ENCODE assay signal across 1 cellular context in genomic region chr19:4278460-4278901, GRCh38.
TF ChIP-seq lines count a peak whose summit lies in the region.

No MANE protein-coding gene starts in this region.

TF ChIP-seq in HEK293, 187 proteins besides CTCF, POLR2A, EP300 and RAD21 (continued from another document):
- TF ChIP-seq, protein P1, sequence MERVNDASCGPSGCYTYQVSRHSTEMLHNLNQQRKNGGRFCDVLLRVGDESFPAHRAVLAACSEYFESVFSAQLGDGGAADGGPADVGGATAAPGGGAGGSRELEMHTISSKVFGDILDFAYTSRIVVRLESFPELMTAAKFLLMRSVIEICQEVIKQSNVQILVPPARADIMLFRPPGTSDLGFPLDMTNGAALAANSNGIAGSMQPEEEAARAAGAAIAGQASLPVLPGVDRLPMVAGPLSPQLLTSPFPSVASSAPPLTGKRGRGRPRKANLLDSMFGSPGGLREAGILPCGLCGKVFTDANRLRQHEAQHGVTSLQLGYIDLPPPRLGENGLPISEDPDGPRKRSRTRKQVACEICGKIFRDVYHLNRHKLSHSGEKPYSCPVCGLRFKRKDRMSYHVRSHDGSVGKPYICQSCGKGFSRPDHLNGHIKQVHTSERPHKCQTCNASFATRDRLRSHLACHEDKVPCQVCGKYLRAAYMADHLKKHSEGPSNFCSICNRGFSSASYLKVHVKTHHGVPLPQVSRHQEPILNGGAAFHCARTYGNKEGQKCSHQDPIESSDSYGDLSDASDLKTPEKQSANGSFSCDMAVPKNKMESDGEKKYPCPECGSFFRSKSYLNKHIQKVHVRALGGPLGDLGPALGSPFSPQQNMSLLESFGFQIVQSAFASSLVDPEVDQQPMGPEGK (tag by site-specific recombination; IDR thresholded peaks at IDR 0.05), result 0 out of 2 replicates have a peak, but pooled peaks have one; percentile 12
- no peak for TF ChIP-seq GLIS1 (tag by site-specific recombination; IDR thresholded peaks at IDR 0.05)
